Comparison of ENCODE assay signal across 27 cellular contexts in the genomic region with DNA sequence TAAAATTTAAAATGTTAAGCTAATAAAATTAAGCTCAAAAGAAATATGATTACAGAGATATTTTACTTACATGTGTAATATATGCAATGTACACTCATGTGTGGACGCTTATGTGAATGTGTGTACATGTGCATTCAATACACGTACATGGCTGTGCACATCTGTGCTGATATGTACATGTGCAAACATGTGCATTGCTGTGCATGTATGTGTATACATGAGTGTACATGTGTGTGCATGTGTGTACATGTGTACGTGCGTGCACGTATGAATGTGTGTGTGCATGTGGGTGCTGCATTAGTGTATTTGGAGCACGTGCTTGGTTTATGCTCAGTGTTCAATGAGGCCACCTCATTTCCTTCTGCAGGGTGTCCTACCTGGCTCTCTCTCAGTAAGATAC.
"Had no signal": no experiment of that assay in that cellular context is flagged by ENCODE, and none has a peak within 500 bp of the region (broad histone marks: within the 10 kb centered on the region; RNA-seq: fewer than 3 reads in every experiment).

No MANE protein-coding gene starts in this region.

- H3K9me3 Mint-ChIP-seq: mesothelial cell of epicardium, natural killer cell had no signal

- H3K4me2 ChIP-seq: neural progenitor cell had no signal

- H3K27ac Mint-ChIP-seq: mesothelial cell of epicardium; naive B cell; nephron progenitor cell; progenitor cell of endocrine pancreas; stimulated activated naive B cell treated with anti-CD40 and anti-IgM and Interleukin-4, amounts not matched to agents 10 μg/mL and 1 μg/mL and 100 μg/mL, for 72 hours had no signal

- DNase-seq: islet precursor cell; left ventricle myocardium inferior; mesendoderm; naive B cell; natural killer cell; nephron progenitor cell; occipital lobe; ovary; stimulated activated CD4-positive, alpha-beta T cell treated with anti-CD3 and anti-CD28 coated beads, Interleukin-12 subunit alpha, Interleukin-12 subunit beta, amount 100 ng/mL, for 4 hours; stimulated activated CD4-positive, alpha-beta T cell treated with anti-CD3 and anti-CD28 coated beads, Interleukin-15, amount 100 ng/mL, for 24 hours; stimulated activated CD4-positive, alpha-beta T cell treated with anti-CD3 and anti-CD28 coated beads, Interleukin-2, amount 100 ng/mL, for 24 hours; stimulated activated CD4-positive, alpha-beta T cell treated with anti-CD3 and anti-CD28 coated beads, Interleukin-4, amount 100 ng/mL, for 1 hour; stimulated activated naive B cell treated with anti-CD40 and anti-IgM and Interleukin-4, amounts not matched to agents 10 μg/mL and 1 μg/mL and 100 μg/mL, for 72 hours; stimulated activated naive CD8-positive, alpha-beta T cell treated with anti-CD3 and anti-CD28 coated beads, Interleukin-15, Interleukin-2, amounts not matched to agents 100 U/mL and 50 U/mL, for 24 hours; stomach; testis; thyroid gland; transverse colon; upper lobe of left lung had no signal

- H2AFZ ChIP-seq: neural progenitor cell had no signal

- ATAC-seq: natural killer cell; sciatic nerve; stimulated activated naive B cell treated with anti-CD40 and anti-IgM and Interleukin-4, amounts not matched to agents 10 μg/mL and 1 μg/mL and 100 μg/mL, for 72 hours; stimulated activated naive CD8-positive, alpha-beta T cell treated with anti-CD3 and anti-CD28 coated beads, Interleukin-15, Interleukin-2, amounts not matched to agents 100 U/mL and 50 U/mL, for 24 hours had no signal

- H3K36me3 ChIP-seq: left ventricle myocardium inferior, neural progenitor cell, neutrophil, ovary, right atrium auricular region, stomach, thyroid gland, transverse colon, upper lobe of left lung had no signal

- H3K27me3 Mint-ChIP-seq: progenitor cell of endocrine pancreas had no signal

- H3K9me3 ChIP-seq: left ventricle myocardium inferior, neutrophil, ovary, right atrium auricular region, stomach, testis, thyroid gland, transverse colon, upper lobe of left lung had no signal

- H3K27ac ChIP-seq: left ventricle myocardium inferior, neural progenitor cell, neutrophil, ovary, right atrium auricular region, skin epidermis, stomach, testis, thyroid gland, transverse colon, upper lobe of left lung had no signal

- H3K36me3 Mint-ChIP-seq: mesothelial cell of epicardium, naive B cell, natural killer cell, neural progenitor cell had no signal

- H3K27me3 ChIP-seq: neural progenitor cell, neutrophil, ovary, right atrium auricular region, stomach, testis, thyroid gland, transverse colon, upper lobe of left lung had no signal

- H3K9ac ChIP-seq: neural progenitor cell had no signal

- H3K4me1 Mint-ChIP-seq: naive B cell; stimulated activated naive B cell treated with anti-CD40 and anti-IgM and Interleukin-4, amounts not matched to agents 10 μg/mL and 1 μg/mL and 100 μg/mL, for 72 hours had no signal

- H3K4me1 ChIP-seq: left ventricle myocardium inferior, neural progenitor cell, right atrium auricular region, stomach, testis, thyroid gland, transverse colon, upper lobe of left lung had no signal

- H3K4me3 ChIP-seq: left ventricle myocardium inferior, lung, neural progenitor cell, ovary, right atrium auricular region, skin epidermis, stomach, testis, thyroid gland, transverse colon, upper lobe of left lung had no signal

- H3K4me3 Mint-ChIP-seq: mesothelial cell of epicardium; naive B cell; nephron progenitor cell; neural progenitor cell; stimulated activated naive B cell treated with anti-CD40 and anti-IgM and Interleukin-4, amounts not matched to agents 10 μg/mL and 1 μg/mL and 100 μg/mL, for 72 hours had no signal
